In the genomic region with DNA sequence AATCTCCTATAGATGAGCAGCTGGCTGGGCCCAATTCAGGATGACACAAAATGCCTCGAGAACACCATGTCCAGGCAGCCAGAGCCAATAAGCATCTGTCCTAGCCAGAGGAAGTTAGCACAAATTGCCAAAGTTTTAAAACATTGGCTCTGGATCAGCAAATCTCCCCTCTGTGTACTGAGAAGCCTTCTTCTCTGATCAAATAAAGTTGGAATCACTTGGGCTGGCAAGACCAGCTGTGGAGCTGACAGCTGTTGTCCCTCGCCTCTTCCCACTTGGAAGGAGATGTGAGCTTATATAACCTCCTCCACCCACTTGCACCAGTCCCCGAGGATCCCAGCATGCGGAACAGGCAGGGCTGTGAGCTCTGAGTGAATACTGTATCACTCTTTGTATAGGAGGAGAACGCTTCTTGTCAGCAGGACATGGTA, we compare ENCODE assay signal across 21 cellular contexts.
DNase-seq lines count a peak whose midpoint lies in the region; ATAC-seq and TF ChIP-seq lines count a peak whose summit lies in the region.
"Had no signal": no experiment of that assay in that cellular context is flagged by ENCODE, and none has a peak within 500 bp of the region (broad histone marks: within the 10 kb centered on the region; RNA-seq: fewer than 3 reads in every experiment).

No MANE protein-coding gene starts in this region.

- TF ChIP-seq POLR2A in testis (IDR thresholded peaks at IDR 0.05) = no peak

- H3K27me3 Mint-ChIP-seq in CD14-positive monocyte (ENCODE audit: low read depth in 3 of 3) = peaks cover 0 to 2% (median 0%) of the 10 kb centered on the region in 3 donors
- H3K27me3 Mint-ChIP-seq: stimulated activated naive B cell treated with anti-CD40 and anti-IgM and Interleukin-4, amounts not matched to agents 10 μg/mL and 1 μg/mL and 100 μg/mL, for 72 hours; type B pancreatic cell had no signal

- intact Hi-C loops in head of caudate nucleus (cut with DNase I) = no loop called here
- intact Hi-C loops in testis (cut with DNase I; ENCODE audit: low total_unique reads) = no loop called here
- intact Hi-C loops in CD14-positive monocyte (cut with micrococcal nuclease) = no loop called here

- no peak overlapping the region for H3K4me3 ChIP-seq in testis
- H3K4me3 ChIP-seq: adrenal gland, PC-9, SK-N-MC had no signal

- no peak for TF ChIP-seq CTCF in testis (IDR thresholded peaks at IDR 0.05)
- TF ChIP-seq CTCF in CD14-positive monocyte (IDR thresholded peaks at IDR 0.05) = no peak

- H3K27ac ChIP-seq in caudate nucleus (ENCODE audit: low read depth, low read length) (no peak overlapping the region), testis (no peak overlapping the region)
- H3K27ac ChIP-seq: PC-9, SK-N-MC had no signal

- 50 to 57% methylated on average over 1 to 5 of the region's 5 CpGs for WGBS in testis, 2 donors

- H3K4me3 Mint-ChIP-seq in CD14-positive monocyte = no peak overlapping the region
- H3K4me3 Mint-ChIP-seq: naive thymus-derived CD8-positive, alpha-beta T cell; stimulated activated naive B cell treated with anti-CD40 and anti-IgM and Interleukin-4, amounts not matched to agents 10 μg/mL and 1 μg/mL and 100 μg/mL, for 72 hours; type B pancreatic cell had no signal

- no peak overlapping the region for H3K27ac Mint-ChIP-seq in CD14-positive monocyte
- H3K27ac Mint-ChIP-seq: activated T-helper 2 cell treated with anti-CD3 and anti-CD28 coated beads, Interferon-gamma antibody, Interleukin-2, Interleukin-4, amounts not matched to agents 10 μg/mL and 5 μg/mL and 100 μg/mL, durations not matched to agents 14 hours and 24 hours and 36 hours; naive thymus-derived CD8-positive, alpha-beta T cell; stimulated activated naive B cell treated with anti-CD40 and anti-IgM and Interleukin-4, amounts not matched to agents 10 μg/mL and 1 μg/mL and 100 μg/mL, for 72 hours; type B pancreatic cell had no signal

- H3K4me1 ChIP-seq in testis = no peaks in the 10 kb centered on the region
- H3K4me1 ChIP-seq: adrenal gland had no signal

- no peaks in the 10 kb centered on the region for H3K4me1 Mint-ChIP-seq in CD14-positive monocyte
- H3K4me1 Mint-ChIP-seq: naive thymus-derived CD8-positive, alpha-beta T cell; stimulated activated naive B cell treated with anti-CD40 and anti-IgM and Interleukin-4, amounts not matched to agents 10 μg/mL and 1 μg/mL and 100 μg/mL, for 72 hours had no signal

- no peaks in the 10 kb centered on the region for H3K27me3 ChIP-seq in testis
- H3K27me3 ChIP-seq: adrenal gland had no signal

- ATAC-seq in HG02981 (IDR thresholded peaks at IDR 0.05; ENCODE audit: unreplicated experiment) = no peak
- ATAC-seq: activated CD4-positive, CD25-positive, alpha-beta regulatory T cell treated with anti-CD3 and anti-CD28 coated beads, Interleukin-2, amount 50 U/mL, for 24 hours; naive thymus-derived CD8-positive, alpha-beta T cell; stimulated activated naive B cell treated with anti-CD40 and anti-IgM and Interleukin-4, amounts not matched to agents 10 μg/mL and 1 μg/mL and 100 μg/mL, for 72 hours had no signal

- H3K9me3 ChIP-seq in testis = no peaks in the 10 kb centered on the region
- H3K9me3 ChIP-seq: adrenal gland had no signal

- H3K36me3 Mint-ChIP-seq in CD14-positive monocyte = no peaks in the 10 kb centered on the region
- H3K36me3 Mint-ChIP-seq: naive thymus-derived CD8-positive, alpha-beta T cell; stimulated activated naive B cell treated with anti-CD40 and anti-IgM and Interleukin-4, amounts not matched to agents 10 μg/mL and 1 μg/mL and 100 μg/mL, for 72 hours; type B pancreatic cell had no signal

- H3K9me3 Mint-ChIP-seq in CD14-positive monocyte = no peaks in the 10 kb centered on the region
- H3K9me3 Mint-ChIP-seq: activated T-helper 2 cell treated with anti-CD3 and anti-CD28 coated beads, Interferon-gamma antibody, Interleukin-2, Interleukin-4, amounts not matched to agents 10 μg/mL and 5 μg/mL and 100 μg/mL, durations not matched to agents 14 hours and 24 hours and 36 hours; naive thymus-derived CD8-positive, alpha-beta T cell; stimulated activated naive B cell treated with anti-CD40 and anti-IgM and Interleukin-4, amounts not matched to agents 10 μg/mL and 1 μg/mL and 100 μg/mL, for 72 hours; type B pancreatic cell had no signal

- DNase-seq in caudate nucleus (lab: John Stamatoyannopoulos, UW) (peak in 42 of 61 donors; percentile 0 to 62 (median 14)), head of caudate nucleus (peak in 39 of 42 donors; percentile 4 to 71 (median 43)), myocyte (ENCODE audit: low read depth) (peak; percentile 57), testis (peak; percentile 43), CD14-positive monocyte (ENCODE audit: low spot score) (no peak), cerebellar nuclear complex (lab: John Stamatoyannopoulos, UW) (no peak)
- no peak for DNase-seq in activated CD4-positive, CD25-positive, alpha-beta regulatory T cell (lab: John Stamatoyannopoulos, UW)
- DNase-seq: central memory CD4-positive, alpha-beta T cell; DND-41; effector CD8-positive, alpha-beta T cell; naive thymus-derived CD8-positive, alpha-beta T cell; NCI-H1436; PC-9; stimulated activated naive B cell treated with anti-CD40 and anti-IgM and Interleukin-4, amounts not matched to agents 10 μg/mL and 1 μg/mL and 100 μg/mL, for 72 hours; T-helper 9 cell had no signal

- H3K36me3 ChIP-seq in testis (ENCODE audit: low read depth, missing control alignments) = no peaks in the 10 kb centered on the region
- H3K36me3 ChIP-seq: adrenal gland had no signal

Comparison
In these comparisons a context has a peak if more than half of its experiments do, and no peak if none do; other contexts are left out.
1. DNase-seq: peak in caudate nucleus (42 of 61), head of caudate nucleus (39 of 42), myocyte (single experiment) and testis (single experiment); none in CD14-positive monocyte (single experiment), activated CD4-positive, CD25-positive, alpha-beta regulatory T cell (0 of 4) and cerebellar nuclear complex (0 of 2).